Comparison of ENCODE assay signal across 1 cellular context in genomic region chr17:81389585-81389984, GRCh38.
TF ChIP-seq lines count a peak whose summit lies in the region.

No MANE protein-coding gene starts in this region.

TF ChIP-seq in IMR-90, 13 proteins besides CTCF, POLR2A, EP300 and RAD21 (continued from another document):
- TF ChIP-seq MAZ (IDR thresholded peaks at IDR 0.05; ENCODE audit: borderline replicate concordance, low read depth, low read length) = no peak
- TF ChIP-seq SMC3 (IDR thresholded peaks at IDR 0.05; ENCODE audit: low read depth, low read length) = no peak
- TF ChIP-seq MAFK (IDR thresholded peaks at IDR 0.05; ENCODE audit: low read depth, low read length) = no peak
- no peak for TF ChIP-seq RFX5 (IDR thresholded peaks at IDR 0.05; ENCODE audit: low read depth, low read length)
- TF ChIP-seq NFE2L2 (IDR thresholded peaks at IDR 0.05; ENCODE audit: low read depth, low read length) = no peak
- no peak for TF ChIP-seq FOS (IDR thresholded peaks at IDR 0.05; ENCODE audit: low read depth, low read length)
